ENCODE assay signal across 31 cellular contexts in the genomic region with DNA sequence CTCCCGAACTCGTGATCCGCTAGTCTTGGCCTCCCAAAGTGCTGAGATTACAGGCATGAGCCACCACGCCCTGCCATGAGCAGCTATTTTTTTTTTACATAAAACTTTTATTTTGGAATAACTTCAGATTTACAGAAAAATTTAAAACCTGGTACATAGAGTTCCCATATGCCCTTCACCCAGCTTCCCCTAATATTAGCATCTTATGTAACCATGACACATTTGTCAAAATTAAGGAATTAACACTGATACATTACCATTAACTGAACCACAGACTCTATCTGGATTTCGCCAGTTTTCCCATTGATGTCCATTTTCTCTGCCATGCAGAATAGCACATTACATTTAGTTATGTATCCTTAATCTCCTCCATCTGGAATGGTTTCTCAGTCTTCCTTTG.
"Had no signal": no experiment of that assay in that cellular context is flagged by ENCODE, and none has a peak within 500 bp of the region (broad histone marks: within the 10 kb centered on the region; RNA-seq: fewer than 3 reads in every experiment).

No MANE protein-coding gene starts in this region.

- H3K4me3 ChIP-seq: ascending aorta, cardiac muscle cell had no signal

- ATAC-seq: activated CD4-positive, alpha-beta T cell treated with anti-CD3 and anti-CD28 coated beads for 36 hours; activated CD4-positive, CD25-positive, alpha-beta regulatory T cell treated with anti-CD3 and anti-CD28 coated beads, Interleukin-2, amount 50 U/mL, for 24 hours; activated CD8-positive, alpha-beta memory T cell treated with anti-CD3 and anti-CD28 coated beads, Interleukin-2, amount 10 ng/mL, durations not matched to agents 7 days and 5 days; activated CD8-positive, alpha-beta T cell treated with anti-CD3 and anti-CD28 coated beads, Interleukin-2, amount 10 ng/mL, durations not matched to agents 7 days and 5 days; activated naive CD8-positive, alpha-beta T cell treated with anti-CD3 and anti-CD28 coated beads, Interleukin-2, amount 50 U/mL, for 24 hours; WTC11 had no signal

- H3K4me1 ChIP-seq: ascending aorta had no signal

- H3K27ac ChIP-seq: ascending aorta, cardiac muscle cell, WERI-Rb-1 had no signal

- H3K9me3 ChIP-seq: ascending aorta had no signal

- DNase-seq: activated CD4-positive, alpha-beta memory T cell treated with anti-CD3 and anti-CD28 coated beads, Interleukin-2, amount 10 ng/mL, durations not matched to agents 7 days and 5 days; activated CD4-positive, alpha-beta T cell treated with anti-CD3 and anti-CD28 coated beads for 1 hour; activated CD4-positive, alpha-beta T cell treated with anti-CD3 and anti-CD28 coated beads for 36 hours; activated CD4-positive, alpha-beta T cell treated with anti-CD3 and anti-CD28 coated beads for 48 hours; activated CD4-positive, alpha-beta T cell treated with anti-CD3 and anti-CD28 coated beads, Interleukin-2, amount 10 ng/mL, durations not matched to agents 7 days and 5 days; activated CD4-positive, alpha-beta T cell treated with anti-CD3 and anti-CD28 coated beads, Interleukin-2, amount 50 U/mL, for 48 hours; activated CD4-positive, CD25-positive, alpha-beta regulatory T cell; activated CD8-positive, alpha-beta memory T cell treated with anti-CD3 and anti-CD28 coated beads for 24 hours; activated CD8-positive, alpha-beta memory T cell treated with anti-CD3 and anti-CD28 coated beads, Interleukin-2, amount 10 ng/mL, durations not matched to agents 7 days and 5 days; activated CD8-positive, alpha-beta memory T cell treated with anti-CD3 and anti-CD28 coated beads, Interleukin-2, amount 50 U/mL, for 48 hours; activated CD8-positive, alpha-beta T cell treated with anti-CD3 and anti-CD28 coated beads, Interleukin-2, amount 10 ng/mL, durations not matched to agents 7 days and 5 days; activated effector memory CD4-positive, alpha-beta T cell treated with Interleukin-2 at 50 U/mL for 16 hours; activated gamma-delta T cell; activated naive CD4-positive, alpha-beta T cell treated with anti-CD3 and anti-CD28 coated beads, Interleukin-2, amount 10 ng/mL, durations not matched to agents 7 days and 5 days; activated naive CD4-positive, alpha-beta T cell treated with Interleukin-2 at 50 U/mL for 16 hours; activated naive CD8-positive, alpha-beta T cell treated with anti-CD3 and anti-CD28 coated beads, Interleukin-2, amount 10 ng/mL, durations not matched to agents 7 days and 5 days; activated naive CD8-positive, alpha-beta T cell treated with anti-CD3 and anti-CD28 coated beads, Interleukin-2, amount 50 U/mL, for 24 hours; activated T-cell treated with anti-CD3 and anti-CD28 coated beads, Interleukin-2, amount 50 U/mL, for 24 hours; activated T-cell treated with anti-CD3 and anti-CD28 coated beads, Interleukin-2, amount 50 U/mL, for 48 hours; amygdala; anterior cingulate cortex; caudate nucleus; cerebellar nuclear complex; T-helper 1 cell; T-helper 2 cell; T-helper 9 cell; WERI-Rb-1 had no signal

- H3K27me3 ChIP-seq: ascending aorta, cardiac muscle cell had no signal

- H3K36me3 ChIP-seq: ascending aorta, cardiac muscle cell, WERI-Rb-1 had no signal
